ENCODE assay signal across 9 cellular contexts in genomic region chr1:243420968-243421675, GRCh38.
A peak's percentile ranks its signal among the peaks of the same experiment; 100 is the strongest.
DNase-seq lines count a peak whose midpoint lies in the region; ATAC-seq, FAIRE-seq and TF ChIP-seq lines count a peak whose summit lies in the region.
"Had no signal": no experiment of that assay in that cellular context is flagged by ENCODE, and none has a peak within 500 bp of the region (broad histone marks: within the 10 kb centered on the region; RNA-seq: fewer than 3 reads in every experiment).

No MANE protein-coding gene starts in this region.

- TF ChIP-seq POLR2A in A549 (IDR thresholded peaks at IDR 0.05; ENCODE audit: low read length): no peak

- H3K4me1 ChIP-seq in A549: peaks cover 5% of the 10 kb centered on the region; the same call in 2 of the 3 replicates
- peaks cover 15% of the 10 kb centered on the region for H3K4me1 ChIP-seq in GM23248 (ENCODE audit: insufficient read depth)

- POLR2A ChIA-PET in A549 (lab: Yijun Ruan, JAX): interaction anchor here (0.5 to 0.6 kb wide), 2 partner anchors 627 to 628 kb away, joined by 3 to 5 read pairs; no protein-coding TSS in a partner anchor

- peaks cover 10% of the 10 kb centered on the region for H3K36me3 ChIP-seq in GM23248 (ENCODE audit: low read depth)

- H3K4me1 Mint-ChIP-seq in activated T-helper 17 cell treated with anti-CD3 and anti-CD28 coated beads, Interleukin-2, amount 50 U/mL, for 72 hours: peaks cover 13% of the 10 kb centered on the region
- H3K4me1 Mint-ChIP-seq in memory B cell: peaks cover 5% of the 10 kb centered on the region

- H2AFZ ChIP-seq in GM23248: peak overlapping the region; percentile 84

- H3K27me3 ChIP-seq in GM23248 (replicated peaks; ENCODE audit: insufficient read depth): no peaks in the 10 kb centered on the region

- no peaks in the 10 kb centered on the region for H3K9me3 ChIP-seq in A549
- no peaks in the 10 kb centered on the region for H3K9me3 ChIP-seq in GM23248 (ENCODE audit: low read depth)

- CTCF ChIA-PET in A549 (lab: Yijun Ruan, JAX): interaction anchor here (1.4 kb wide), 1 partner anchor 1183 kb away, joined by 3 read pairs; no protein-coding TSS in a partner anchor

- H3K79me2 ChIP-seq in GM23248 (ENCODE audit: insufficient read depth): no peaks in the 10 kb centered on the region

- ATAC-seq in A549 (peak; percentile 78 to 85), memory B cell (ENCODE audit: low read depth) (no peak), GM21717 (IDR thresholded peaks at IDR 0.05; ENCODE audit: unreplicated experiment) (no peak), HG02642 (IDR thresholded peaks at IDR 0.05; ENCODE audit: poor library complexity, unreplicated experiment) (no peak), left colon (no peak), HG02870 (IDR thresholded peaks at IDR 0.05; ENCODE audit: unreplicated experiment) (no peak)
- ATAC-seq in activated T-helper 17 cell treated with anti-CD3 and anti-CD28 coated beads, Interleukin-2, amount 50 U/mL, for 72 hours (replicated peaks): no peak

- peak overlapping the region; percentile 86 for H3K9ac ChIP-seq in GM23248

- no peak for TF ChIP-seq EP300 in A549 (IDR thresholded peaks at IDR 0.05)

- 68% methylated on average over 15 of the region's 15 CpGs for WGBS in A549 (ENCODE audit: missing lambda C conversion rate)
- WGBS in GM23248 (ENCODE audit: low coverage in 1 of 2, low lambda C conversion rate in 2 of 2, missing lambda C conversion rate in 2 of 2), 2 experiments: 4 to 5% methylated on average over 15 of the region's 15 CpGs

- peak overlapping the region; percentile 81 for H3K27ac Mint-ChIP-seq in activated T-helper 17 cell treated with anti-CD3 and anti-CD28 coated beads, Interleukin-2, amount 50 U/mL, for 72 hours
- H3K27ac Mint-ChIP-seq in memory B cell: peak overlapping the region; percentile 48
- H3K27ac Mint-ChIP-seq: stimulated activated memory B cell treated with anti-CD40 and anti-IgM and Interleukin-4, amounts not matched to agents 10 μg/mL and 1 μg/mL and 100 μg/mL, for 72 hours had no signal

- H3K4me3 Mint-ChIP-seq in activated T-helper 17 cell treated with anti-CD3 and anti-CD28 coated beads, Interleukin-2, amount 50 U/mL, for 72 hours: peak overlapping the region; percentile 70
- H3K4me3 Mint-ChIP-seq in memory B cell: peak overlapping the region; percentile 15
- H3K4me3 Mint-ChIP-seq: stimulated activated memory B cell treated with anti-CD40 and anti-IgM and Interleukin-4, amounts not matched to agents 10 μg/mL and 1 μg/mL and 100 μg/mL, for 72 hours had no signal

- peaks cover 17% of the 10 kb centered on the region; the same call in 1 of the 2 replicates for H3F3A ChIP-seq in GM23248 (ENCODE audit: insufficient read depth)

- intact Hi-C loops in left colon (cut with DNase I, micrococcal nuclease): no loop called here

- no peak for FAIRE-seq in A549 (lab: Jason Lieb, UNC)

- H3K27me3 Mint-ChIP-seq in activated T-helper 17 cell treated with anti-CD3 and anti-CD28 coated beads, Interleukin-2, amount 50 U/mL, for 72 hours: no peaks in the 10 kb centered on the region
- no peaks in the 10 kb centered on the region for H3K27me3 Mint-ChIP-seq in memory B cell
- H3K27me3 Mint-ChIP-seq: stimulated activated memory B cell treated with anti-CD40 and anti-IgM and Interleukin-4, amounts not matched to agents 10 μg/mL and 1 μg/mL and 100 μg/mL, for 72 hours had no signal

- TF ChIP-seq CTCF in A549 (IDR thresholded peaks at IDR 0.05): no peak

- DNase-seq in A549 (ENCODE audit: low read depth in 1 of 2, low spot score in 1 of 2) (no peak), GM23248 (peak; percentile 73), memory B cell (ENCODE audit: low spot score in 2 of 2) (no peak), left colon (no peak)

- TF ChIP-seq RAD21 in A549 (conservative IDR thresholded peaks at IDR 0.05 in 1 of 2, IDR thresholded peaks at IDR 0.05 in 1 of 2): no peak

- H3K9me2 ChIP-seq in GM23248 (ENCODE audit: insufficient read depth): no peaks in the 10 kb centered on the region

- no peaks in the 10 kb centered on the region for H4K20me1 ChIP-seq in GM23248 (ENCODE audit: insufficient read depth)

- H3K9me3 Mint-ChIP-seq in activated T-helper 17 cell treated with anti-CD3 and anti-CD28 coated beads, Interleukin-2, amount 50 U/mL, for 72 hours: no peaks in the 10 kb centered on the region
- no peaks in the 10 kb centered on the region for H3K9me3 Mint-ChIP-seq in memory B cell
- H3K9me3 Mint-ChIP-seq: stimulated activated memory B cell treated with anti-CD40 and anti-IgM and Interleukin-4, amounts not matched to agents 10 μg/mL and 1 μg/mL and 100 μg/mL, for 72 hours had no signal

- H3K36me3 Mint-ChIP-seq in activated T-helper 17 cell treated with anti-CD3 and anti-CD28 coated beads, Interleukin-2, amount 50 U/mL, for 72 hours (ENCODE audit: low read depth): peaks cover 25% of the 10 kb centered on the region
- peaks cover 14% of the 10 kb centered on the region for H3K36me3 Mint-ChIP-seq in memory B cell

- in situ Hi-C loops in GM23248 (cut with MboI): no loop called here

- peak overlapping the region; percentile 42 to 69; a peak in 4 of 6 replicates for H3K27ac ChIP-seq in A549
- H3K27ac ChIP-seq in GM23248: peak overlapping the region; percentile 86

- peak overlapping the region; percentile 73 for H3K4me2 ChIP-seq in A549
- peak overlapping the region; percentile 99 for H3K4me2 ChIP-seq in GM23248 (ENCODE audit: unreplicated experiment)

- H3K4me3 ChIP-seq in A549 (peak overlapping the region; percentile 19; the same call in 2 of the 3 replicates), GM23248 (peak overlapping the region; percentile 79)

TF ChIP-seq in A549, 52 proteins besides CTCF, POLR2A, EP300 and RAD21:
- TF ChIP-seq ZC3H11A (IDR thresholded peaks at IDR 0.05): no peak
- TF ChIP-seq BCL3 (IDR thresholded peaks at IDR 0.05): no peak
- no peak for TF ChIP-seq HOXB13 (CRISPR knock-in tag; IDR thresholded peaks at IDR 0.05; ENCODE audit: low read depth)
- TF ChIP-seq MAX (IDR thresholded peaks at IDR 0.05): no peak
- TF ChIP-seq RNF2 (IDR thresholded peaks at IDR 0.05; ENCODE audit: borderline replicate concordance, low read depth): no peak
- no peak for TF ChIP-seq PHF8 (IDR thresholded peaks at IDR 0.05; ENCODE audit: borderline replicate concordance, low read depth)
- TF ChIP-seq ZSCAN20 (CRISPR knock-in tag; IDR thresholded peaks at IDR 0.05): no peak
- no peak for TF ChIP-seq BHLHE40 (IDR thresholded peaks at IDR 0.05; ENCODE audit: low read depth, low read length)
- TF ChIP-seq CBX2 (IDR thresholded peaks at IDR 0.05; ENCODE audit: borderline replicate concordance, low read depth): no peak
- no peak for TF ChIP-seq ATOH8 (CRISPR knock-in tag; IDR thresholded peaks at IDR 0.05; ENCODE audit: low read depth)
- TF ChIP-seq ELK1 (IDR thresholded peaks at IDR 0.05; ENCODE audit: low read depth, low read length): no peak
- TF ChIP-seq HOXA7 (CRISPR knock-in tag; IDR thresholded peaks at IDR 0.05): no peak
- TF ChIP-seq ZFP36 (IDR thresholded peaks at IDR 0.05; ENCODE audit: borderline replicate concordance, partially characterized antibody): no peak
- no peak for TF ChIP-seq EHMT2 (IDR thresholded peaks at IDR 0.05; ENCODE audit: low read depth)

Comparison
In these comparisons a context has a peak if more than half of its experiments do, and no peak if none do; other contexts are left out.
1. ATAC-seq: peak in A549 (2 of 2); none in activated T-helper 17 cell treated with anti-CD3 and anti-CD28 coated beads, Interleukin-2, amount 50 U/mL, for 72 hours (single experiment), memory B cell (single experiment), GM21717 (single experiment), HG02642 (single experiment), left colon (single experiment) and HG02870 (single experiment).